ENCODE assay signal across 9 cellular contexts in the genomic region with DNA sequence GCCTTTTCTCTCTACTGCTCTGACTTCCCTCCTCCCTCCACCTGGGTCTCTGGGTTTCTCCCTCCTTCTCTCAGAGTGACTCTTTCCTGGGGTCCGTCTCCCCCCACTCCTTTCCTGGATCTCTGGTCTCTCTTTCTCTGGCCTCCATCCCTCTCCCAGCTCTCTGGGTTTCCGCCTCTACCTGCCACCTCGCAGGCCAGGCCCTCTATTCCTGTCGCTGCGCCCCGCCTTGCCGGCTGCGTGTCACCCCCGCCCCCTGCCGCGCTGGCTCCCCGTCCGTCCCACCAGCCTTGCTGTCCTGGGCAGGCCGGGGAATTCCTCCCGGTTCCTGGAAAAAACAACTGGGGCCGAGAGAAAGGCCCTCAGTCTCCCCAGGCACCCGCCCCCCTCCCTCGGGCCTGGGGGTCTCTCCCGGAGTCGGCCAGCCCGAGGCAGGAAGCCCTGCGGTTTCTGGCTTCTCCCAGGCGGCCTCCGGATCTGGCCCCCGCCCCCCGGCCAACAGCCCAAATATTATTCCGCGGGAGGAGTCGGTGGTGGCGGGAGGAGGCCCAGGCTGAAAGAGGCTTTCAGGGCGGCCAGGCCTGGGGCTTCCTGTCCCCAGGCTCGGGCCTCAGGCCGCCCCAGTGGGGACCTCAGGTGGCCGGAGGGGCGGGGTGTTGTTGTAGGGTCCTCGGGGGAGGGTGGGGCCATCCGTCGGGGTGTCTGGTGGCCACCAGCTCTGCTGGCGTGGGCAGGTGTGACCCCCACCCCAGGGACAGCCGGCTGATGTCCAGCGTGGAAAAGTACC. TPM values are rescaled to one million over a fixed set of nuclear protein-coding genes. Genes with fewer than 3 reads are reported as not detected.
DNase-seq lines count a peak whose midpoint lies in the region; ATAC-seq and TF ChIP-seq lines count a peak whose summit lies in the region.
"Had no signal": no experiment of that assay in that cellular context is flagged by ENCODE, and none has a peak within 500 bp of the region (broad histone marks: within the 10 kb centered on the region; RNA-seq: fewer than 3 reads in every experiment).

No MANE protein-coding gene starts in this region.

- H3K4me3 Mint-ChIP-seq in activated CD4-positive, alpha-beta T cell treated with anti-CD3 and anti-CD28 coated beads for 36 hours = peak overlapping the region; percentile 7

- H3K4me3 ChIP-seq in choroid plexus epithelial cell (ENCODE audit: low read depth, low read length) (peak overlapping the region; percentile 40), mesodermal cell (ENCODE audit: extremely low read depth, insufficient read depth, low read length, poor library complexity, severe bottlenecking) (peak overlapping the region; percentile 16), transverse colon (peak overlapping the region in 2 of 4 donors; percentile 22 to 34)
- H3K4me3 ChIP-seq: A549 had no signal

- H3K9me3 ChIP-seq in mesodermal cell (ENCODE audit: control insufficient read depth, low read length) = no peaks in the 10 kb centered on the region
- H3K9me3 ChIP-seq in transverse colon = no peaks in the 10 kb centered on the region
- H3K9me3 ChIP-seq: A549 had no signal

- TF ChIP-seq CTCF in choroid plexus epithelial cell (conservative IDR thresholded peaks at IDR 0.05; ENCODE audit: low read depth, low read length) (no peak), transverse colon (IDR thresholded peaks at IDR 0.05) (no peak), omental fat pad (IDR thresholded peaks at IDR 0.05) (no peak)

- H3K27me3 Mint-ChIP-seq in activated CD4-positive, alpha-beta T cell treated with anti-CD3 and anti-CD28 coated beads for 36 hours = peaks cover 21% of the 10 kb centered on the region

- CTCF ChIA-PET in activated CD4-positive, alpha-beta T cell treated with anti-CD3 and anti-CD28 coated beads for 36 hours (lab: Charles Lee) = no interaction called here

- peak overlapping the region; percentile 81 for H3K27ac ChIP-seq in mesodermal cell (ENCODE audit: low read depth, low read length, severe bottlenecking)
- peak overlapping the region; percentile 62 to 84 (median 75) for H3K27ac ChIP-seq in transverse colon

- WGBS in mesodermal cell (ENCODE audit: insufficient coverage in 2 of 2), 2 experiments = 17 to 20% methylated on average over 27 to 35 of the region's 41 CpGs
- WGBS in transverse colon (ENCODE audit: low coverage in 1 of 2), 2 donors = 14 to 17% methylated on average over 1 to 26 of the region's 41 CpGs

- no peaks in the 10 kb centered on the region for H3K36me3 Mint-ChIP-seq in activated CD4-positive, alpha-beta T cell treated with anti-CD3 and anti-CD28 coated beads for 36 hours (ENCODE audit: low read depth)

- peak; percentile 34 for ATAC-seq in activated CD4-positive, alpha-beta T cell treated with anti-CD3 and anti-CD28 coated beads for 36 hours
- no peak for ATAC-seq in omental fat pad (ENCODE audit: low FRiP score)

- peaks cover 15% of the 10 kb centered on the region for H3K4me1 ChIP-seq in mesodermal cell (ENCODE audit: control insufficient read depth, insufficient read depth, low read length, poor library complexity, severe bottlenecking)
- H3K4me1 ChIP-seq in transverse colon = peaks cover 3 to 44% (median 32%) of the 10 kb centered on the region in 4 donors

- peak overlapping the region; percentile 33 for H3K27ac Mint-ChIP-seq in activated CD4-positive, alpha-beta T cell treated with anti-CD3 and anti-CD28 coated beads for 36 hours

- H3K4me1 Mint-ChIP-seq in activated CD4-positive, alpha-beta T cell treated with anti-CD3 and anti-CD28 coated beads for 36 hours = peaks cover 29% of the 10 kb centered on the region

- H3K9me3 Mint-ChIP-seq in activated CD4-positive, alpha-beta T cell treated with anti-CD3 and anti-CD28 coated beads for 36 hours (ENCODE audit: low read depth) = no peaks in the 10 kb centered on the region

- POLR2A ChIA-PET in activated CD4-positive, alpha-beta T cell treated with anti-CD3 and anti-CD28 coated beads for 36 hours (lab: Charles Lee) = no interaction called here

- intact Hi-C loops in activated CD4-positive, alpha-beta T cell treated with anti-CD3 and anti-CD28 coated beads for 36 hours (cut with DNase I, micrococcal nuclease) = loop anchor here in 1 of 2 experiments (1.0 kb wide), 1 partner anchor 12 kb away; the partner anchor contains the start of gene FOXA3
- intact Hi-C loops in transverse colon (cut with DNase I; ENCODE audit: low total_unique reads) = no loop called here

- TF ChIP-seq EP300 in transverse colon (IDR thresholded peaks at IDR 0.05; ENCODE audit: low read depth) = no peak

- DNase-seq in activated CD4-positive, alpha-beta T cell treated with anti-CD3 and anti-CD28 coated beads for 36 hours = peak; percentile 82
- no peak for DNase-seq in activated CD4-positive, alpha-beta T cell treated with anti-CD3 and anti-CD28 coated beads, Interleukin-2, amount 50 U/mL, for 1 hour
- DNase-seq in choroid plexus epithelial cell (ENCODE audit: low read depth) (no peak), transverse colon (peak; percentile 57), NCI-H1105 (lab: John Stamatoyannopoulos, UW) (no peak), omental fat pad (ENCODE audit: low spot score) (no peak), SHP77 (lab: John Stamatoyannopoulos, UW) (no peak)

- H3K36me3 ChIP-seq in mesodermal cell (ENCODE audit: control insufficient read depth, insufficient read depth, low read length) = no peaks in the 10 kb centered on the region
- H3K36me3 ChIP-seq in transverse colon = no peaks in the 10 kb centered on the region

- in situ Hi-C loops in transverse colon (cut with MboI; ENCODE audit: low pct_ligation_motif_present in 1 of 4, low pct_unique_long_range_greater_than_20kb in 1 of 4, low sequenced_read_pairs in 3 of 4) = no loop called here

- peak; percentile 54 for TF ChIP-seq POLR2A in transverse colon (IDR thresholded peaks at IDR 0.05)

- H3K27me3 ChIP-seq in transverse colon = no peaks in the 10 kb centered on the region

RNA-seq across cellular contexts. Expression of gene IRF2BP1, which starts 9.3 kb away (rescaled TPM):
- 10 to 100 TPM; 12.6 to 15.2 TPM for total RNA-seq in activated CD4-positive, alpha-beta T cell treated with anti-CD3 and anti-CD28 coated beads for 36 hours
- polyA plus RNA-seq in mesodermal cell (2013, experiment 1 of 2) = 14.2 TPM
- 12.7 TPM for polyA plus RNA-seq in mesodermal cell (2013, experiment 2 of 2)
- 10 to 100 TPM; 24.9 to 34.1 (median 29.5) TPM for total RNA-seq in transverse colon
- total RNA-seq in omental fat pad = 10 to 100 TPM; 10.6 to 14.2 (median 11.2) TPM

RNA-seq across cellular contexts. Expression of gene FOXA3, which starts 12.5 kb away (rescaled TPM):
- total RNA-seq in activated CD4-positive, alpha-beta T cell treated with anti-CD3 and anti-CD28 coated beads for 36 hours = under 1 TPM; 0.40 to 0.62 TPM
- polyA plus RNA-seq in mesodermal cell (2013, experiment 1 of 2) = 2.8 TPM
- 2.4 TPM for polyA plus RNA-seq in mesodermal cell (2013, experiment 2 of 2)
- total RNA-seq in transverse colon = 10 to 100 TPM in 2 of 4 donors, 1 to 10 TPM in 2; 1.9 to 24.4 (median 9.2) TPM
- total RNA-seq in omental fat pad = under 1 TPM in 2 of 4 donors, not detected in 2; 0.38 to 0.79 TPM

RNA-seq across cellular contexts. Expression of gene SYMPK, which starts 13.7 kb away (rescaled TPM):
- total RNA-seq in activated CD4-positive, alpha-beta T cell treated with anti-CD3 and anti-CD28 coated beads for 36 hours = 100 to 1,000 TPM; 108 to 128 TPM
- polyA plus RNA-seq in mesodermal cell (2013, experiment 1 of 2) = 63.0 TPM
- 54.3 TPM for polyA plus RNA-seq in mesodermal cell (2013, experiment 2 of 2)
- total RNA-seq in transverse colon (100 to 1,000 TPM in 2 of 4 donors, 10 to 100 TPM in 2; 35.2 to 189 (median 81.9) TPM), omental fat pad (10 to 100 TPM; 17.3 to 35.2 (median 27.1) TPM)

RNA-seq across cellular contexts. Expression of gene MYPOP, which starts 25.8 kb away (rescaled TPM):
- total RNA-seq in activated CD4-positive, alpha-beta T cell treated with anti-CD3 and anti-CD28 coated beads for 36 hours = 1 to 10 TPM; 5.0 to 5.6 TPM
- 12.1 TPM for polyA plus RNA-seq in mesodermal cell (2013, experiment 1 of 2)
- 9.0 TPM for polyA plus RNA-seq in mesodermal cell (2013, experiment 2 of 2)
- total RNA-seq in transverse colon (10 to 100 TPM in 2 of 4 donors, 1 to 10 TPM in 2; 5.5 to 26.9 (median 8.9) TPM), omental fat pad (1 to 10 TPM; 1.3 to 6.8 (median 2.6) TPM)

RNA-seq across cellular contexts. Expression of gene NANOS2, which starts 38.0 kb away (rescaled TPM):
- not detected for total RNA-seq in activated CD4-positive, alpha-beta T cell treated with anti-CD3 and anti-CD28 coated beads for 36 hours
- polyA plus RNA-seq in mesodermal cell (2013, experiment 1 of 2) = not detected
- polyA plus RNA-seq in mesodermal cell (2013, experiment 2 of 2) = not detected
- total RNA-seq in transverse colon (not detected), omental fat pad (not detected)
- polyA plus RNA-seq: A549 had no signal

Comparison
In these comparisons a context has a peak if more than half of its experiments do, and no peak if none do; other contexts are left out.
1. DNase-seq: peak in activated CD4-positive, alpha-beta T cell treated with anti-CD3 and anti-CD28 coated beads for 36 hours (single experiment) and transverse colon (single experiment); none in activated CD4-positive, alpha-beta T cell treated with anti-CD3 and anti-CD28 coated beads, Interleukin-2, amount 50 U/mL, for 1 hour (single experiment), choroid plexus epithelial cell (single experiment), NCI-H1105 (single experiment), omental fat pad (single experiment) and SHP77 (0 of 2).